Comparison of ENCODE assay signal across 3 cellular contexts in the genomic region with DNA sequence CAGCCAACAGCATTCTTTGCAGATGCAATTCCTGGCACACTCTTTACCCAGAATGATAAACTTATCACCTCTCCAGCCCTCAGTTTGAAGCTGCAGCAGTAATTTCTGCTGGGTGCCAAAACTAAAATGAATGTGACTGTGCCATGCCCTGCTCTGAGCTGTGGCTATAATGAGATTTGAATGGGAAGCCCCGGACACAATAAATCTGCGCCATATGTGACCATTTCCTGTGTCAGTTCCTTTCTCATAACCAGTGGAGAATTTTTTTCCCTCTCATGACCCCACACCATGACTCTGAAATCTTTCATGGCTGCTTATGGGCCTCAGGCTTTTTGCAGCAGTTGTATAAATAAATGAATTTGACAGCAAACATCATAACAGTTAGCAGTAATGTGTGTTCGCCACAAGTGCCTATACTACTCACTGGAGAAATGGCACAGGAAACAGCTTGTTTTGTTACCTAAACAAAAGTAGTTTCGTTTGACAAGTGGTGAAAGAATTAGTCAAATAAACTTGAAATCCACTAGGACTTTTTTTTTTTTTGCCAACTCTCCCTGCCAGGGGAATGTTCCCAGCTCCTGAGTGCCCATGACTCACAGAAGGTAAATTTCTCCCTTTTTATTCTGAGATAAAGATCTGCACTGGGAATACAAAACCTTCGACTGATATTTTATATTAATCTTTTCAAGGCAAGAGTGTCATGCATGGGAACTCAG.
TF ChIP-seq lines count a peak whose summit lies in the region.

No MANE protein-coding gene starts in this region.

TF ChIP-seq in liver, 16 proteins besides CTCF, POLR2A, EP300 and RAD21 (continued from another document):
- TF ChIP-seq JUND (IDR thresholded peaks at IDR 0.05) = peak; percentile 47 to 67

TF ChIP-seq in HepG2, 621 proteins besides CTCF, POLR2A, EP300 and RAD21 (continued from another document):
- TF ChIP-seq, protein P1, sequence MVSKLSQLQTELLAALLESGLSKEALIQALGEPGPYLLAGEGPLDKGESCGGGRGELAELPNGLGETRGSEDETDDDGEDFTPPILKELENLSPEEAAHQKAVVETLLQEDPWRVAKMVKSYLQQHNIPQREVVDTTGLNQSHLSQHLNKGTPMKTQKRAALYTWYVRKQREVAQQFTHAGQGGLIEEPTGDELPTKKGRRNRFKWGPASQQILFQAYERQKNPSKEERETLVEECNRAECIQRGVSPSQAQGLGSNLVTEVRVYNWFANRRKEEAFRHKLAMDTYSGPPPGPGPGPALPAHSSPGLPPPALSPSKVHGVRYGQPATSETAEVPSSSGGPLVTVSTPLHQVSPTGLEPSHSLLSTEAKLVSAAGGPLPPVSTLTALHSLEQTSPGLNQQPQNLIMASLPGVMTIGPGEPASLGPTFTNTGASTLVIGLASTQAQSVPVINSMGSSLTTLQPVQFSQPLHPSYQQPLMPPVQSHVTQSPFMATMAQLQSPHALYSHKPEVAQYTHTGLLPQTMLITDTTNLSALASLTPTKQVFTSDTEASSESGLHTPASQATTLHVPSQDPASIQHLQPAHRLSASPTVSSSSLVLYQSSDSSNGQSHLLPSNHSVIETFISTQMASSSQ (IDR thresholded peaks at IDR 0.05; ENCODE audit: low read depth) = no peak
- TF ChIP-seq, protein P1 (CRISPR knock-in tag; IDR thresholded peaks at IDR 0.05; ENCODE audit: borderline replicate concordance) = no peak
- TF ChIP-seq, protein P2, sequence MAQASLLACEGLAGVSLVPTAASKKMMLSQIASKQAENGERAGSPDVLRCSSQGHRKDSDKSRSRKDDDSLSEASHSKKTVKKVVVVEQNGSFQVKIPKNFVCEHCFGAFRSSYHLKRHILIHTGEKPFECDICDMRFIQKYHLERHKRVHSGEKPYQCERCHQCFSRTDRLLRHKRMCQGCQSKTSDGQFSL (CRISPR knock-in tag; IDR thresholded peaks at IDR 0.05) = no peak
- TF ChIP-seq ZNF333 (CRISPR knock-in tag; IDR thresholded peaks at IDR 0.05; ENCODE audit: borderline replicate concordance) = no peak
- TF ChIP-seq SAP130 (CRISPR knock-in tag; IDR thresholded peaks at IDR 0.05; ENCODE audit: low read depth) = no peak
- TF ChIP-seq ZNF138 (CRISPR knock-in tag; IDR thresholded peaks at IDR 0.05; ENCODE audit: low read depth) = no peak
- TF ChIP-seq MTF1 (CRISPR knock-in tag; IDR thresholded peaks at IDR 0.05) = no peak
- TF ChIP-seq ISX (CRISPR knock-in tag; conservative IDR thresholded peaks at IDR 0.05) = no peak
- no peak for TF ChIP-seq ZNF441 (CRISPR knock-in tag; IDR thresholded peaks at IDR 0.05; ENCODE audit: borderline replicate concordance)
- TF ChIP-seq MTA3 (CRISPR knock-in tag; IDR thresholded peaks at IDR 0.05) = no peak
- no peak for TF ChIP-seq MYC (CRISPR knock-in tag; IDR thresholded peaks at IDR 0.05; ENCODE audit: borderline replicate concordance)

TF ChIP-seq in SK-N-SH treated with all-trans-retinoic acid at 6 μM for 48 hours, 23 proteins besides CTCF, POLR2A, EP300 and RAD21:
- TF ChIP-seq, protein P3, sequence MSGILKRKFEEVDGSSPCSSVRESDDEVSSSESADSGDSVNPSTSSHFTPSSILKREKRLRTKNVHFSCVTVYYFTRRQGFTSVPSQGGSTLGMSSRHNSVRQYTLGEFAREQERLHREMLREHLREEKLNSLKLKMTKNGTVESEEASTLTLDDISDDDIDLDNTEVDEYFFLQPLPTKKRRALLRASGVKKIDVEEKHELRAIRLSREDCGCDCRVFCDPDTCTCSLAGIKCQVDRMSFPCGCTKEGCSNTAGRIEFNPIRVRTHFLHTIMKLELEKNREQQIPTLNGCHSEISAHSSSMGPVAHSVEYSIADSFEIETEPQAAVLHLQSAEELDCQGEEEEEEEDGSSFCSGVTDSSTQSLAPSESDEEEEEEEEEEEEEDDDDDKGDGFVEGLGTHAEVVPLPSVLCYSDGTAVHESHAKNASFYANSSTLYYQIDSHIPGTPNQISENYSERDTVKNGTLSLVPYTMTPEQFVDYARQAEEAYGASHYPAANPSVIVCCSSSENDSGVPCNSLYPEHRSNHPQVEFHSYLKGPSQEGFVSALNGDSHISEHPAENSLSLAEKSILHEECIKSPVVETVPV (CRISPR knock-in tag; IDR thresholded peaks at IDR 0.05) = no peak
- TF ChIP-seq SNAI2 (CRISPR knock-in tag; IDR thresholded peaks at IDR 0.05) (no peak), ISL1 (CRISPR knock-in tag; IDR thresholded peaks at IDR 0.05) (peak; percentile 56; the same call in 1 of the 2 replicates), TOX (CRISPR knock-in tag; IDR thresholded peaks at IDR 0.05; ENCODE audit: borderline replicate concordance) (no peak), ZNF70 (CRISPR knock-in tag; IDR thresholded peaks at IDR 0.05) (0 out of 2 replicates have a peak, but pooled peaks have one; percentile 8), ZC3H10 (CRISPR knock-in tag; IDR thresholded peaks at IDR 0.05) (no peak), ZNF8 (CRISPR knock-in tag; IDR thresholded peaks at IDR 0.05) (0 out of 2 replicates have a peak, but pooled peaks have one; percentile 27), OSR1 (CRISPR knock-in tag; IDR thresholded peaks at IDR 0.05) (no peak), ZFP30 (CRISPR knock-in tag; IDR thresholded peaks at IDR 0.05) (no peak), TCF4 (CRISPR knock-in tag; IDR thresholded peaks at IDR 0.05; ENCODE audit: borderline replicate concordance) (no peak; the same call in 1 of the 2 replicates)
- TF ChIP-seq, protein P4, sequence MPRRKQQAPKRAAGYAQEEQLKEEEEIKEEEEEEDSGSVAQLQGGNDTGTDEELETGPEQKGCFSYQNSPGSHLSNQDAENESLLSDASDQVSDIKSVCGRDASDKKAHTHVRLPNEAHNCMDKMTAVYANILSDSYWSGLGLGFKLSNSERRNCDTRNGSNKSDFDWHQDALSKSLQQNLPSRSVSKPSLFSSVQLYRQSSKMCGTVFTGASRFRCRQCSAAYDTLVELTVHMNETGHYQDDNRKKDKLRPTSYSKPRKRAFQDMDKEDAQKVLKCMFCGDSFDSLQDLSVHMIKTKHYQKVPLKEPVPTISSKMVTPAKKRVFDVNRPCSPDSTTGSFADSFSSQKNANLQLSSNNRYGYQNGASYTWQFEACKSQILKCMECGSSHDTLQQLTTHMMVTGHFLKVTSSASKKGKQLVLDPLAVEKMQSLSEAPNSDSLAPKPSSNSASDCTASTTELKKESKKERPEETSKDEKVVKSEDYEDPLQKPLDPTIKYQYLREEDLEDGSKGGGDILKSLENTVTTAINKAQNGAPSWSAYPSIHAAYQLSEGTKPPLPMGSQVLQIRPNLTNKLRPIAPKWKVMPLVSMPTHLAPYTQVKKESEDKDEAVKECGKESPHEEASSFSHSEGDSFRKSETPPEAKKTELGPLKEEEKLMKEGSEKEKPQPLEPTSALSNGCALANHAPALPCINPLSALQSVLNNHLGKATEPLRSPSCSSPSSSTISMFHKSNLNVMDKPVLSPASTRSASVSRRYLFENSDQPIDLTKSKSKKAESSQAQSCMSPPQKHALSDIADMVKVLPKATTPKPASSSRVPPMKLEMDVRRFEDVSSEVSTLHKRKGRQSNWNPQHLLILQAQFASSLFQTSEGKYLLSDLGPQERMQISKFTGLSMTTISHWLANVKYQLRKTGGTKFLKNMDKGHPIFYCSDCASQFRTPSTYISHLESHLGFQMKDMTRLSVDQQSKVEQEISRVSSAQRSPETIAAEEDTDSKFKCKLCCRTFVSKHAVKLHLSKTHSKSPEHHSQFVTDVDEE (CRISPR knock-in tag; IDR thresholded peaks at IDR 0.05) = peak; percentile 84
